8 cellular contexts compared by ENCODE assay signal in genomic region chr9:124285903-124286291, GRCh38. TPM values are rescaled to one million over a fixed set of nuclear protein-coding genes. Genes with fewer than 3 reads are reported as not detected.
DNase-seq lines count a peak whose midpoint lies in the region; ATAC-seq lines count a peak whose summit lies in the region.

No MANE protein-coding gene starts in this region.

- peak overlapping the region; percentile 61 for H3K4me3 Mint-ChIP-seq in T-helper 17 cell
- H3K4me3 Mint-ChIP-seq in naive B cell, result peak overlapping the region in 7 of 8 donors; percentile 53 to 89 (median 76)

- DNase-seq in T-helper 17 cell (no peak), dedifferentiated amniotic fluid mesenchymal stem cell (ENCODE audit: extremely low spot score) (peak; percentile 95), naive B cell (peak; percentile 59), stromal cell of bone marrow (ENCODE audit: low read depth) (peak; percentile 97), NCI-H524 treated with DMSO at 0.1 percent for 48 hours (lab: John Stamatoyannopoulos, UW) (no peak), ecto neural progenitor cell (ENCODE audit: low spot score) (no peak)

- H3K27ac Mint-ChIP-seq in T-helper 17 cell (peak overlapping the region; percentile 89), naive B cell (peak overlapping the region; percentile 84 to 99 (median 97))

- H3K4me1 Mint-ChIP-seq in T-helper 17 cell (peaks cover 22% of the 10 kb centered on the region), naive B cell (peaks cover 51 to 85% (median 84%) of the 10 kb centered on the region in 3 donors)

- no peaks in the 10 kb centered on the region for H3K9me3 ChIP-seq in T-helper 17 cell (ENCODE audit: control insufficient read depth, low read length, poor library complexity, severe bottlenecking)

- ATAC-seq in GM18858 (IDR thresholded peaks at IDR 0.05; ENCODE audit: unreplicated experiment), result peak; percentile 14
- ATAC-seq in HG02970 (IDR thresholded peaks at IDR 0.05; ENCODE audit: low FRiP score, unreplicated experiment), result peak; percentile 25
- ATAC-seq in T-helper 17 cell, result peak; percentile 48
- ATAC-seq in naive B cell (ENCODE audit: low read depth in 2 of 2), result peak; percentile 19 to 20

- H3K27me3 Mint-ChIP-seq in T-helper 17 cell, result no peaks in the 10 kb centered on the region
- H3K27me3 Mint-ChIP-seq in naive B cell, result no peaks in the 10 kb centered on the region

- no peaks in the 10 kb centered on the region for H3K9me3 Mint-ChIP-seq in naive B cell

- H3K36me3 Mint-ChIP-seq in T-helper 17 cell (ENCODE audit: low read depth) (no peaks in the 10 kb centered on the region), naive B cell (no peaks in the 10 kb centered on the region)

RNA-seq across cellular contexts. Expression of gene NEK6, which starts 28.1 kb away (rescaled TPM):
- 10 to 100 TPM in 1 of 2 donors, 1 to 10 TPM in 1; 7.8 to 12.7 TPM for total RNA-seq in T-helper 17 cell
- polyA plus RNA-seq in naive B cell (ENCODE audit: low read depth in 6 of 6), result 10 to 100 TPM in 2 of 6 donors, 1 to 10 TPM in 4; 4.5 to 15.2 (median 8.0) TPM

Comparison
In these comparisons a context has a peak if more than half of its experiments do, and no peak if none do; other contexts are left out.
1. DNase-seq: peak in dedifferentiated amniotic fluid mesenchymal stem cell (single experiment), naive B cell (single experiment) and stromal cell of bone marrow (single experiment); none in T-helper 17 cell (0 of 3), NCI-H524 treated with DMSO at 0.1 percent for 48 hours (single experiment) and ecto neural progenitor cell (single experiment).
2. Peak in every context shown above with its lines, with median percentiles within 50 percentile points of each other: ATAC-seq.